ENCODE assay signal across 2 cellular contexts in the genomic region with DNA sequence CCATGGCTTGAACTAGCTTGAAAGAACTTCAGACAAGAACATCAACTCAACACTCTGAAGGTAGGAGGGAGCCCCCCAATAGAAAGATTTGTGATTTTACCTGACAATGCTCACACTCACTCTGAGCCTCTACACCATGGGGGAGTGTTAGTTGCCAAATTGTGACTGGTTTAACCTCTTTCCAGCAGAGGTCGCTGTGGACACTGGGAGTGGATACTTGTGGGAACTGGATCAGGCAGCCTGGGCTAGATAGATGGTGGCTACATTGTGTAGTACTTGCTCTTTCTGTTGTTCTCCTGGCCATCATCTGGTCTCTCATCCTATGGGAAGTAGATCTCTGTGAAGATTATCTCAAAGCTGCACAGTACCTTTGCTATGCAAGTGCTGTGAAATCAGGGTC.
TF ChIP-seq lines count a peak whose summit lies in the region.

No MANE protein-coding gene starts in this region.

TF ChIP-seq in SK-N-SH, 30 proteins besides CTCF, POLR2A, EP300 and RAD21 (continued from another document):
- TF ChIP-seq, protein P1, sequence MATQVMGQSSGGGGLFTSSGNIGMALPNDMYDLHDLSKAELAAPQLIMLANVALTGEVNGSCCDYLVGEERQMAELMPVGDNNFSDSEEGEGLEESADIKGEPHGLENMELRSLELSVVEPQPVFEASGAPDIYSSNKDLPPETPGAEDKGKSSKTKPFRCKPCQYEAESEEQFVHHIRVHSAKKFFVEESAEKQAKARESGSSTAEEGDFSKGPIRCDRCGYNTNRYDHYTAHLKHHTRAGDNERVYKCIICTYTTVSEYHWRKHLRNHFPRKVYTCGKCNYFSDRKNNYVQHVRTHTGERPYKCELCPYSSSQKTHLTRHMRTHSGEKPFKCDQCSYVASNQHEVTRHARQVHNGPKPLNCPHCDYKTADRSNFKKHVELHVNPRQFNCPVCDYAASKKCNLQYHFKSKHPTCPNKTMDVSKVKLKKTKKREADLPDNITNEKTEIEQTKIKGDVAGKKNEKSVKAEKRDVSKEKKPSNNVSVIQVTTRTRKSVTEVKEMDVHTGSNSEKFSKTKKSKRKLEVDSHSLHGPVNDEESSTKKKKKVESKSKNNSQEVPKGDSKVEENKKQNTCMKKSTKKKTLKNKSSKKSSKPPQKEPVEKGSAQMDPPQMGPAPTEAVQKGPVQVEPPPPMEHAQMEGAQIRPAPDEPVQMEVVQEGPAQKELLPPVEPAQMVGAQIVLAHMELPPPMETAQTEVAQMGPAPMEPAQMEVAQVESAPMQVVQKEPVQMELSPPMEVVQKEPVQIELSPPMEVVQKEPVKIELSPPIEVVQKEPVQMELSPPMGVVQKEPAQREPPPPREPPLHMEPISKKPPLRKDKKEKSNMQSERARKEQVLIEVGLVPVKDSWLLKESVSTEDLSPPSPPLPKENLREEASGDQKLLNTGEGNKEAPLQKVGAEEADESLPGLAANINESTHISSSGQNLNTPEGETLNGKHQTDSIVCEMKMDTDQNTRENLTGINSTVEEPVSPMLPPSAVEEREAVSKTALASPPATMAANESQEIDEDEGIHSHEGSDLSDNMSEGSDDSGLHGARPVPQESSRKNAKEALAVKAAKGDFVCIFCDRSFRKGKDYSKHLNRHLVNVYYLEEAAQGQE (IDR thresholded peaks at IDR 0.05; ENCODE audit: low read depth, low read length), result 0 out of 2 replicates have a peak, but pooled peaks have one; percentile 34
- TF ChIP-seq RXRA (IDR thresholded peaks at IDR 0.05; ENCODE audit: borderline replicate concordance, low read depth), result no peak
- no peak for TF ChIP-seq PBX3 (IDR thresholded peaks at IDR 0.05)

TF ChIP-seq in SK-N-SH treated with all-trans-retinoic acid at 6 μM for 48 hours, 23 proteins besides CTCF, POLR2A, EP300 and RAD21 (continued from another document):
- TF ChIP-seq CSRNP3 (CRISPR knock-in tag; IDR thresholded peaks at IDR 0.05), result no peak
- no peak for TF ChIP-seq SNAI2 (CRISPR knock-in tag; IDR thresholded peaks at IDR 0.05)
- TF ChIP-seq ZFP30 (CRISPR knock-in tag; IDR thresholded peaks at IDR 0.05), result no peak
- no peak for TF ChIP-seq ZFP3 (CRISPR knock-in tag; IDR thresholded peaks at IDR 0.05)
- TF ChIP-seq, protein P2, sequence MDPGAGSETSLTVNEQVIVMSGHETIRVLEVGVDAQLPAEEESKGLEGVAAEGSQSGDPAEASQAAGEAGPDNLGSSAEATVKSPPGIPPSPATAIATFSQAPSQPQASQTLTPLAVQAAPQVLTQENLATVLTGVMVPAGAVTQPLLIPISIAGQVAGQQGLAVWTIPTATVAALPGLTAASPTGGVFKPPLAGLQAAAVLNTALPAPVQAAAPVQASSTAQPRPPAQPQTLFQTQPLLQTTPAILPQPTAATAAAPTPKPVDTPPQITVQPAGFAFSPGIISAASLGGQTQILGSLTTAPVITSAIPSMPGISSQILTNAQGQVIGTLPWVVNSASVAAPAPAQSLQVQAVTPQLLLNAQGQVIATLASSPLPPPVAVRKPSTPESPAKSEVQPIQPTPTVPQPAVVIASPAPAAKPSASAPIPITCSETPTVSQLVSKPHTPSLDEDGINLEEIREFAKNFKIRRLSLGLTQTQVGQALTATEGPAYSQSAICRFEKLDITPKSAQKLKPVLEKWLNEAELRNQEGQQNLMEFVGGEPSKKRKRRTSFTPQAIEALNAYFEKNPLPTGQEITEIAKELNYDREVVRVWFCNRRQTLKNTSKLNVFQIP (CRISPR knock-in tag; IDR thresholded peaks at IDR 0.05; ENCODE audit: borderline replicate concordance, low read depth), result no peak
- no peak for TF ChIP-seq PPARA (CRISPR knock-in tag; IDR thresholded peaks at IDR 0.05; ENCODE audit: borderline replicate concordance)
- TF ChIP-seq OSR1 (CRISPR knock-in tag; IDR thresholded peaks at IDR 0.05), result no peak
- TF ChIP-seq BACH2 (CRISPR knock-in tag; IDR thresholded peaks at IDR 0.05; ENCODE audit: borderline replicate concordance), result no peak
- TF ChIP-seq ARNTL (CRISPR knock-in tag; IDR thresholded peaks at IDR 0.05; ENCODE audit: borderline replicate concordance, low read depth), result no peak
- no peak for TF ChIP-seq ZC3H10 (CRISPR knock-in tag; IDR thresholded peaks at IDR 0.05)
- TF ChIP-seq ESRRG (CRISPR knock-in tag; IDR thresholded peaks at IDR 0.05), result no peak
TF ChIP-seq in SK-N-SH treated with all-trans-retinoic acid at 6 μM for 48 hours: peak in this region for 0.
